ENCODE assay signal across 2 cellular contexts in genomic region chr12:26921886-26922285, GRCh38.
TF ChIP-seq lines count a peak whose summit lies in the region.

No MANE protein-coding gene starts in this region.

TF ChIP-seq in IMR-90, 13 proteins besides CTCF, POLR2A, EP300 and RAD21:
- peak; percentile 37; the same call in 1 of the 2 replicates for TF ChIP-seq CEBPB (IDR thresholded peaks at IDR 0.05; ENCODE audit: low read depth, low read length)
- TF ChIP-seq CHD1 (IDR thresholded peaks at IDR 0.05; ENCODE audit: low read depth, low read length) = no peak
TF ChIP-seq in IMR-90: peak in this region for 1.

TF ChIP-seq in GM12878, 131 proteins besides CTCF, POLR2A, EP300 and RAD21:
- TF ChIP-seq REST (IDR thresholded peaks at IDR 0.05; ENCODE audit: low read depth, low read length) (no peak), BRCA1 (IDR thresholded peaks at IDR 0.05; ENCODE audit: low read depth, low read length) (no peak), WRNIP1 (IDR thresholded peaks at IDR 0.05; ENCODE audit: borderline replicate concordance, low read depth, low read length) (no peak), ZZZ3 (IDR thresholded peaks at IDR 0.05; ENCODE audit: control insufficient read depth, insufficient read length, low read depth) (no peak), ZNF207 (IDR thresholded peaks at IDR 0.05; ENCODE audit: borderline replicate concordance) (no peak), SP1 (IDR thresholded peaks at IDR 0.05; ENCODE audit: low read depth, low read length) (no peak), SIN3A (IDR thresholded peaks at IDR 0.05; ENCODE audit: low read depth, low read length) (no peak), EED (IDR thresholded peaks at IDR 0.05; ENCODE audit: low read depth) (no peak), CBX5 (IDR thresholded peaks at IDR 0.05; ENCODE audit: low read depth) (no peak), NFXL1 (IDR thresholded peaks at IDR 0.05; ENCODE audit: borderline replicate concordance) (no peak), EGR1 (IDR thresholded peaks at IDR 0.05; ENCODE audit: borderline replicate concordance in 1 of 2, low read depth in 2 of 2, low read length in 2 of 2) (no peak), MEF2B (IDR thresholded peaks at IDR 0.05; ENCODE audit: partially characterized antibody, poor library complexity, severe bottlenecking) (no peak)
- TF ChIP-seq, protein P1, sequence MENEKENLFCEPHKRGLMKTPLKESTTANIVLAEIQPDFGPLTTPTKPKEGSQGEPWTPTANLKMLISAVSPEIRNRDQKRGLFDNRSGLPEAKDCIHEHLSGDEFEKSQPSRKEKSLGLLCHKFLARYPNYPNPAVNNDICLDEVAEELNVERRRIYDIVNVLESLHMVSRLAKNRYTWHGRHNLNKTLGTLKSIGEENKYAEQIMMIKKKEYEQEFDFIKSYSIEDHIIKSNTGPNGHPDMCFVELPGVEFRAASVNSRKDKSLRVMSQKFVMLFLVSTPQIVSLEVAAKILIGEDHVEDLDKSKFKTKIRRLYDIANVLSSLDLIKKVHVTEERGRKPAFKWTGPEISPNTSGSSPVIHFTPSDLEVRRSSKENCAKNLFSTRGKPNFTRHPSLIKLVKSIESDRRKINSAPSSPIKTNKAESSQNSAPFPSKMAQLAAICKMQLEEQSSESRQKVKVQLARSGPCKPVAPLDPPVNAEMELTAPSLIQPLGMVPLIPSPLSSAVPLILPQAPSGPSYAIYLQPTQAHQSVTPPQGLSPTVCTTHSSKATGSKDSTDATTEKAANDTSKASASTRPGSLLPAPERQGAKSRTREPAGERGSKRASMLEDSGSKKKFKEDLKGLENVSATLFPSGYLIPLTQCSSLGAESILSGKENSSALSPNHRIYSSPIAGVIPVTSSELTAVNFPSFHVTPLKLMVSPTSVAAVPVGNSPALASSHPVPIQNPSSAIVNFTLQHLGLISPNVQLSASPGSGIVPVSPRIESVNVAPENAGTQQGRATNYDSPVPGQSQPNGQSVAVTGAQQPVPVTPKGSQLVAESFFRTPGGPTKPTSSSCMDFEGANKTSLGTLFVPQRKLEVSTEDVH (IDR thresholded peaks at IDR 0.05; ENCODE audit: low read depth, partially characterized antibody) = no peak
- TF ChIP-seq, protein P2, sequence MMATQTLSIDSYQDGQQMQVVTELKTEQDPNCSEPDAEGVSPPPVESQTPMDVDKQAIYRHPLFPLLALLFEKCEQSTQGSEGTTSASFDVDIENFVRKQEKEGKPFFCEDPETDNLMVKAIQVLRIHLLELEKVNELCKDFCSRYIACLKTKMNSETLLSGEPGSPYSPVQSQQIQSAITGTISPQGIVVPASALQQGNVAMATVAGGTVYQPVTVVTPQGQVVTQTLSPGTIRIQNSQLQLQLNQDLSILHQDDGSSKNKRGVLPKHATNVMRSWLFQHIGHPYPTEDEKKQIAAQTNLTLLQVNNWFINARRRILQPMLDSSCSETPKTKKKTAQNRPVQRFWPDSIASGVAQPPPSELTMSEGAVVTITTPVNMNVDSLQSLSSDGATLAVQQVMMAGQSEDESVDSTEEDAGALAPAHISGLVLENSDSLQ (IDR thresholded peaks at IDR 0.05) = no peak
- TF ChIP-seq, protein P3, sequence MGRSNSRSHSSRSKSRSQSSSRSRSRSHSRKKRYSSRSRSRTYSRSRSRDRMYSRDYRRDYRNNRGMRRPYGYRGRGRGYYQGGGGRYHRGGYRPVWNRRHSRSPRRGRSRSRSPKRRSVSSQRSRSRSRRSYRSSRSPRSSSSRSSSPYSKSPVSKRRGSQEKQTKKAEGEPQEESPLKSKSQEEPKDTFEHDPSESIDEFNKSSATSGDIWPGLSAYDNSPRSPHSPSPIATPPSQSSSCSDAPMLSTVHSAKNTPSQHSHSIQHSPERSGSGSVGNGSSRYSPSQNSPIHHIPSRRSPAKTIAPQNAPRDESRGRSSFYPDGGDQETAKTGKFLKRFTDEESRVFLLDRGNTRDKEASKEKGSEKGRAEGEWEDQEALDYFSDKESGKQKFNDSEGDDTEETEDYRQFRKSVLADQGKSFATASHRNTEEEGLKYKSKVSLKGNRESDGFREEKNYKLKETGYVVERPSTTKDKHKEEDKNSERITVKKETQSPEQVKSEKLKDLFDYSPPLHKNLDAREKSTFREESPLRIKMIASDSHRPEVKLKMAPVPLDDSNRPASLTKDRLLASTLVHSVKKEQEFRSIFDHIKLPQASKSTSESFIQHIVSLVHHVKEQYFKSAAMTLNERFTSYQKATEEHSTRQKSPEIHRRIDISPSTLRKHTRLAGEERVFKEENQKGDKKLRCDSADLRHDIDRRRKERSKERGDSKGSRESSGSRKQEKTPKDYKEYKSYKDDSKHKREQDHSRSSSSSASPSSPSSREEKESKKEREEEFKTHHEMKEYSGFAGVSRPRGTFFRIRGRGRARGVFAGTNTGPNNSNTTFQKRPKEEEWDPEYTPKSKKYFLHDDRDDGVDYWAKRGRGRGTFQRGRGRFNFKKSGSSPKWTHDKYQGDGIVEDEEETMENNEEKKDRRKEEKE (IDR thresholded peaks at IDR 0.05) = no peak
